Comparison of ENCODE assay signal across 2 cellular contexts in genomic region chr2:95379616-95379925, GRCh38.
TF ChIP-seq lines count a peak whose summit lies in the region.

No MANE protein-coding gene starts in this region.

TF ChIP-seq in GM23338, 12 proteins besides CTCF, POLR2A, EP300 and RAD21 (continued from another document):
- TF ChIP-seq ZNF462 (CRISPR knock-in tag; IDR thresholded peaks at IDR 0.05) (no peak), ZNF114 (CRISPR knock-in tag; IDR thresholded peaks at IDR 0.05) (no peak), JUNB (IDR thresholded peaks at IDR 0.05; ENCODE audit: unreplicated experiment) (no peak), EZH2 (IDR thresholded peaks at IDR 0.05; ENCODE audit: low read depth, unreplicated experiment) (no peak), REST (IDR thresholded peaks at IDR 0.05; ENCODE audit: unreplicated experiment) (no peak), EZH2phosphoT487 (IDR thresholded peaks at IDR 0.05; ENCODE audit: unreplicated experiment) (no peak), ZNF331 (CRISPR knock-in tag; IDR thresholded peaks at IDR 0.05; ENCODE audit: low read depth) (no peak), STAT1 (IDR thresholded peaks at IDR 0.05; ENCODE audit: unreplicated experiment) (no peak), CREB1 (CRISPR knock-in tag; IDR thresholded peaks at IDR 0.05; ENCODE audit: low read depth) (no peak)
- TF ChIP-seq, protein P1, sequence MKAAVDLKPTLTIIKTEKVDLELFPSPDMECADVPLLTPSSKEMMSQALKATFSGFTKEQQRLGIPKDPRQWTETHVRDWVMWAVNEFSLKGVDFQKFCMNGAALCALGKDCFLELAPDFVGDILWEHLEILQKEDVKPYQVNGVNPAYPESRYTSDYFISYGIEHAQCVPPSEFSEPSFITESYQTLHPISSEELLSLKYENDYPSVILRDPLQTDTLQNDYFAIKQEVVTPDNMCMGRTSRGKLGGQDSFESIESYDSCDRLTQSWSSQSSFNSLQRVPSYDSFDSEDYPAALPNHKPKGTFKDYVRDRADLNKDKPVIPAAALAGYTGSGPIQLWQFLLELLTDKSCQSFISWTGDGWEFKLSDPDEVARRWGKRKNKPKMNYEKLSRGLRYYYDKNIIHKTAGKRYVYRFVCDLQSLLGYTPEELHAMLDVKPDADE (IDR thresholded peaks at IDR 0.05), result no peak

TF ChIP-seq in WTC11, 78 proteins besides CTCF, POLR2A, EP300 and RAD21 (continued from another document):
- TF ChIP-seq PRRX2 (CRISPR knock-in tag; IDR thresholded peaks at IDR 0.05) (no peak), ZBTB21 (CRISPR knock-in tag; IDR thresholded peaks at IDR 0.05; ENCODE audit: borderline replicate concordance) (no peak), ZNF396 (CRISPR knock-in tag; IDR thresholded peaks at IDR 0.05; ENCODE audit: borderline replicate concordance) (no peak), ETV6 (CRISPR knock-in tag; IDR thresholded peaks at IDR 0.05) (no peak), ZNF425 (CRISPR knock-in tag; conservative IDR thresholded peaks at IDR 0.05) (no peak), CREM (CRISPR knock-in tag; IDR thresholded peaks at IDR 0.05) (no peak)
- TF ChIP-seq, protein P2, sequence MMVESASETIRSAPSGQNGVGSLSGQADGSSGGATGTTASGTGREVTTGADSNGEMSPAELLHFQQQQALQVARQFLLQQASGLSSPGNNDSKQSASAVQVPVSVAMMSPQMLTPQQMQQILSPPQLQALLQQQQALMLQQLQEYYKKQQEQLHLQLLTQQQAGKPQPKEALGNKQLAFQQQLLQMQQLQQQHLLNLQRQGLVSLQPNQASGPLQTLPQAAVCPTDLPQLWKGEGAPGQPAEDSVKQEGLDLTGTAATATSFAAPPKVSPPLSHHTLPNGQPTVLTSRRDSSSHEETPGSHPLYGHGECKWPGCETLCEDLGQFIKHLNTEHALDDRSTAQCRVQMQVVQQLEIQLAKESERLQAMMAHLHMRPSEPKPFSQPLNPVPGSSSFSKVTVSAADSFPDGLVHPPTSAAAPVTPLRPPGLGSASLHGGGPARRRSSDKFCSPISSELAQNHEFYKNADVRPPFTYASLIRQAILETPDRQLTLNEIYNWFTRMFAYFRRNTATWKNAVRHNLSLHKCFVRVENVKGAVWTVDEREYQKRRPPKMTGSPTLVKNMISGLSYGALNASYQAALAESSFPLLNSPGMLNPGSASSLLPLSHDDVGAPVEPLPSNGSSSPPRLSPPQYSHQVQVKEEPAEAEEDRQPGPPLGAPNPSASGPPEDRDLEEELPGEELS (CRISPR knock-in tag; IDR thresholded peaks at IDR 0.05), result no peak
- TF ChIP-seq, protein P3, sequence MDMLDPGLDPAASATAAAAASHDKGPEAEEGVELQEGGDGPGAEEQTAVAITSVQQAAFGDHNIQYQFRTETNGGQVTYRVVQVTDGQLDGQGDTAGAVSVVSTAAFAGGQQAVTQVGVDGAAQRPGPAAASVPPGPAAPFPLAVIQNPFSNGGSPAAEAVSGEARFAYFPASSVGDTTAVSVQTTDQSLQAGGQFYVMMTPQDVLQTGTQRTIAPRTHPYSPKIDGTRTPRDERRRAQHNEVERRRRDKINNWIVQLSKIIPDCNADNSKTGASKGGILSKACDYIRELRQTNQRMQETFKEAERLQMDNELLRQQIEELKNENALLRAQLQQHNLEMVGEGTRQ (CRISPR knock-in tag; IDR thresholded peaks at IDR 0.05), result no peak
